18 cellular contexts compared by ENCODE assay signal in the genomic region with DNA sequence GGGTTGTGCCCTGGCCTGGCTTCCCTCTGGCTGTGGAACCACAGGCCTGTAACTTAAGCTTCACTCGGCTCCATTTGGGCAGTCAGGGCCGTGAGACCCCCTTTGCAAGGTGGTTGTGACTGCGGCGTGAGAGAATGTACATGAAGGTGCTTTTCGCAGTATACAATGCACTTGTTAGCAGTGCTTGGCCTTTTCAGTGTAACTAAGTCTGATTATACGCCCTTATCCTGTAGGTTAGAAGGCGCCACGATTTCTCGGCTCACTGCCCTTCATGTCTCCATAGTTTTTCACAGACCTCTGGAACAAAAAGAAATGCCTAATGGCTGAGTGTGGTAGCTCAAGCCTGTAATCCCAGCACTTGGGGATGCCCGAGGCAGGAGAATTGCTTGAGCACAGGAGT. TPM values are rescaled to one million over a fixed set of nuclear protein-coding genes. Genes with fewer than 3 reads are reported as not detected.
DNase-seq lines count a peak whose midpoint lies in the region; ATAC-seq and TF ChIP-seq lines count a peak whose summit lies in the region.
"Had no signal": no experiment of that assay in that cellular context is flagged by ENCODE, and none has a peak within 500 bp of the region (broad histone marks: within the 10 kb centered on the region; RNA-seq: fewer than 3 reads in every experiment).

No MANE protein-coding gene starts in this region.

- intact Hi-C loops in Caco-2 (cut with micrococcal nuclease; ENCODE audit: unreplicated experiment): no loop called here

- 97% methylated on average over 10 of the region's 10 CpGs for WGBS in hepatocyte (ENCODE audit: low lambda C conversion rate, missing lambda C conversion rate)

- H3K4me1 ChIP-seq in Caco-2 (peaks cover 24% of the 10 kb centered on the region), RWPE2 (ENCODE audit: insufficient read depth, poor library complexity, severe bottlenecking) (peaks cover 65% of the 10 kb centered on the region), hepatocyte (ENCODE audit: insufficient read depth) (peaks cover 20% of the 10 kb centered on the region), skeletal muscle tissue (ENCODE audit: control insufficient read depth in 3 of 3, insufficient read depth in 3 of 3, low read length in 3 of 3) (peaks cover 12 to 21% (median 14%) of the 10 kb centered on the region in 3 donors)

- peaks cover 62% of the 10 kb centered on the region for H3K79me2 ChIP-seq in hepatocyte

- no peak for DNase-seq in Caco-2
- DNase-seq in RWPE2 (ENCODE audit: low spot score): no peak
- DNase-seq in hepatocyte (ENCODE audit: low spot score): no peak
- no peak for DNase-seq in ureter (ENCODE audit: low spot score)
- DNase-seq: activated CD4-positive, alpha-beta T cell treated with anti-CD3 and anti-CD28 coated beads for 1 hour; activated CD8-positive, alpha-beta memory T cell treated with anti-CD3 and anti-CD28 coated beads, Interleukin-2, amount 50 U/mL, for 4 hours; activated naive CD4-positive, alpha-beta T cell treated with anti-CD3 and anti-CD28 coated beads for 36 hours; DMS 273 treated with DMSO at 0.1 percent for 48 hours; effector memory CD4-positive, alpha-beta T cell; NCI-H1105; NCI-H82; small intestine had no signal

- peaks cover 6% of the 10 kb centered on the region for H3K36me3 ChIP-seq in Caco-2 (ENCODE audit: control insufficient read depth, insufficient read depth, low read length)
- peaks cover 57% of the 10 kb centered on the region for H3K36me3 ChIP-seq in RWPE2 (ENCODE audit: low read depth)
- H3K36me3 ChIP-seq in hepatocyte (replicated peaks; ENCODE audit: insufficient read depth, low read depth): no peaks in the 10 kb centered on the region
- H3K36me3 ChIP-seq in skeletal muscle tissue (ENCODE audit: control insufficient read depth in 3 of 3, insufficient read depth in 3 of 3, low read length in 3 of 3): peaks cover 5 to 8% (median 6%) of the 10 kb centered on the region in 3 donors

- peak overlapping the region; percentile 100 for H3K27ac ChIP-seq in RWPE2 (ENCODE audit: poor library complexity, severe bottlenecking)
- H3K27ac ChIP-seq in hepatocyte: peak overlapping the region; percentile 71
- peak overlapping the region; percentile 5 for H3K27ac ChIP-seq in skeletal muscle tissue (ENCODE audit: low read depth, low read length)
- H3K27ac ChIP-seq: neutrophil had no signal

- no peak for TF ChIP-seq CTCF in Caco-2 (IDR thresholded peaks at IDR 0.05; ENCODE audit: insufficient read depth in 1 of 2, low read depth in 1 of 2, low read length in 1 of 2, severe bottlenecking in 1 of 2, unreplicated experiment in 1 of 2)
- no peak for TF ChIP-seq CTCF in RWPE2 (IDR thresholded peaks at IDR 0.05; ENCODE audit: poor library complexity, severe bottlenecking)
- TF ChIP-seq CTCF in hepatocyte (IDR thresholded peaks at IDR 0.05; ENCODE audit: poor library complexity): no peak

- CTCF ChIA-PET in Caco-2 (lab: Charles Lee): interaction anchor here (0.9 kb wide), 1 partner anchor 67 kb away, joined by 3 read pairs; no protein-coding TSS in a partner anchor

- POLR2A ChIA-PET in Caco-2 (lab: Charles Lee): interaction anchor here (0.6 kb wide), 2 partner anchors 65 to 100 kb away, joined by 3 to 5 read pairs; no protein-coding TSS in a partner anchor

- H3K36me3 Mint-ChIP-seq in Caco-2 (ENCODE audit: insufficient read depth, unreplicated experiment): peaks cover 76% of the 10 kb centered on the region

- no peaks in the 10 kb centered on the region for H3K9me2 ChIP-seq in hepatocyte (replicated peaks; ENCODE audit: insufficient read depth)

- no peaks in the 10 kb centered on the region for H3K9me3 Mint-ChIP-seq in Caco-2 (ENCODE audit: unreplicated experiment)
- H3K9me3 Mint-ChIP-seq: activated naive CD4-positive, alpha-beta T cell treated with anti-CD3 and anti-CD28 coated beads for 36 hours; stimulated activated naive CD8-positive, alpha-beta T cell treated with anti-CD3 and anti-CD28 coated beads, Interleukin-15, Interleukin-2, amounts not matched to agents 100 ng/mL and 50 ng/mL, for 24 hours had no signal

- H3K27ac Mint-ChIP-seq in Caco-2 (ENCODE audit: unreplicated experiment): peak overlapping the region; percentile 27
- H3K27ac Mint-ChIP-seq: activated naive CD4-positive, alpha-beta T cell treated with anti-CD3 and anti-CD28 coated beads for 36 hours had no signal

- ATAC-seq in RWPE2 (ENCODE audit: low read depth): no peak
- ATAC-seq in HG03196 (IDR thresholded peaks at IDR 0.05; ENCODE audit: unreplicated experiment): no peak
- no peak for ATAC-seq in GM21529 (IDR thresholded peaks at IDR 0.05; ENCODE audit: unreplicated experiment)
- ATAC-seq in HG03159 (IDR thresholded peaks at IDR 0.05; ENCODE audit: unreplicated experiment): no peak

- H3K9ac ChIP-seq in skeletal muscle tissue (ENCODE audit: low read depth in 1 of 3, low read length in 3 of 3): no peak overlapping the region

- H4K20me1 ChIP-seq in hepatocyte (ENCODE audit: insufficient read depth, poor library complexity, severe bottlenecking): no peaks in the 10 kb centered on the region

- BruUV-seq in Caco-2 (replicated peaks; lab: Mats Ljungman, UMichigan): no TSS peak

- no peaks in the 10 kb centered on the region for H3K9me3 ChIP-seq in Caco-2
- no peaks in the 10 kb centered on the region for H3K9me3 ChIP-seq in RWPE2 (ENCODE audit: severe bottlenecking)
- no peaks in the 10 kb centered on the region for H3K9me3 ChIP-seq in hepatocyte (ENCODE audit: low read depth)
- no peaks in the 10 kb centered on the region for H3K9me3 ChIP-seq in skeletal muscle tissue (ENCODE audit: control insufficient read depth in 3 of 3, low read length in 3 of 3)
- H3K9me3 ChIP-seq: neutrophil had no signal

- H2AFZ ChIP-seq in hepatocyte: no peak overlapping the region

- H3K27me3 Mint-ChIP-seq in Caco-2 (ENCODE audit: insufficient read depth, unreplicated experiment): no peaks in the 10 kb centered on the region
- H3K27me3 Mint-ChIP-seq: stimulated activated naive CD8-positive, alpha-beta T cell treated with anti-CD3 and anti-CD28 coated beads, Interleukin-15, Interleukin-2, amounts not matched to agents 100 ng/mL and 50 ng/mL, for 24 hours had no signal

- no peak overlapping the region for H3K4me3 Mint-ChIP-seq in Caco-2 (ENCODE audit: unreplicated experiment)
- H3K4me3 Mint-ChIP-seq: activated naive CD4-positive, alpha-beta T cell treated with anti-CD3 and anti-CD28 coated beads for 36 hours; stimulated activated naive CD8-positive, alpha-beta T cell treated with anti-CD3 and anti-CD28 coated beads, Interleukin-15, Interleukin-2, amounts not matched to agents 100 ng/mL and 50 ng/mL, for 24 hours had no signal

- H3K4me1 Mint-ChIP-seq in Caco-2 (ENCODE audit: low read depth, unreplicated experiment): peaks cover 28% of the 10 kb centered on the region

- H3K4me3 ChIP-seq in Caco-2 (ENCODE audit: low read depth, low read length) (no peak overlapping the region), RWPE2 (ENCODE audit: severe bottlenecking) (no peak overlapping the region), hepatocyte (no peak overlapping the region), skeletal muscle tissue (ENCODE audit: low read length in 3 of 3) (no peak overlapping the region)

- H3K27me3 ChIP-seq in Caco-2 (replicated peaks; ENCODE audit: control insufficient read depth, insufficient read depth, low read length) (no peaks in the 10 kb centered on the region), RWPE2 (ENCODE audit: insufficient read depth, poor library complexity, severe bottlenecking) (no peaks in the 10 kb centered on the region), hepatocyte (no peaks in the 10 kb centered on the region), skeletal muscle tissue (ENCODE audit: control insufficient read depth in 3 of 3, insufficient read depth in 3 of 3, low read length in 3 of 3) (no peaks in the 10 kb centered on the region)
- H3K27me3 ChIP-seq: neutrophil had no signal

- no peak overlapping the region for H3K4me2 ChIP-seq in hepatocyte

RNA-seq across cellular contexts. Expression of gene SAP30BP, which starts 13.3 kb away (rescaled TPM):
- total RNA-seq in Caco-2 (2022) (119 and 126 TPM in 2 replicates), hepatocyte (59.3 and 67.5 TPM in 2 replicates), skeletal muscle tissue (36.5 TPM), ureter (106 TPM)
- polyA plus RNA-seq in hepatocyte: 89.9 and 110 TPM in 2 replicates

RNA-seq across cellular contexts. Expression of gene RECQL5, which starts 13.5 kb away (rescaled TPM):
- total RNA-seq in Caco-2 (2022): 67.0 and 67.7 TPM in 2 replicates
- total RNA-seq in hepatocyte: 11.8 and 23.1 TPM in 2 replicates
- polyA plus RNA-seq in hepatocyte: 44.4 and 79.6 TPM in 2 replicates
- 11.0 TPM for total RNA-seq in skeletal muscle tissue
- 91.1 TPM for total RNA-seq in ureter

RNA-seq across cellular contexts. Expression of gene ITGB4, which starts 40.8 kb away (rescaled TPM):
- 50.8 and 55.4 TPM in 2 replicates for total RNA-seq in Caco-2 (2022)
- total RNA-seq in hepatocyte: 11.5 and 15.7 TPM in 2 replicates
- polyA plus RNA-seq in hepatocyte: 19.4 and 23.5 TPM in 2 replicates
- 3.1 TPM for total RNA-seq in skeletal muscle tissue
- total RNA-seq in ureter: 303 TPM

RNA-seq across cellular contexts. Expression of gene SMIM5, which starts 47.2 kb away (rescaled TPM):
- 0.20 TPM in 1 of 2 replicates, not detected in the other for total RNA-seq in Caco-2 (2022)
- 4.1 and 4.5 TPM in 2 replicates for total RNA-seq in hepatocyte
- 6.8 and 7.7 TPM in 2 replicates for polyA plus RNA-seq in hepatocyte
- 3.7 TPM for total RNA-seq in skeletal muscle tissue
- total RNA-seq in ureter: 9.5 TPM
- total RNA-seq: activated naive CD4-positive, alpha-beta T cell treated with anti-CD3 and anti-CD28 coated beads for 36 hours had no signal

Comparison
In these comparisons a context has a peak if more than half of its experiments do, and no peak if none do; other contexts are left out.
1. H3K27ac ChIP-seq: peak in every context shown above with its lines; median percentile 100 in RWPE2; 71 in hepatocyte; 5 in skeletal muscle tissue.